Comparison of ENCODE assay signal across 8 cellular contexts in the genomic region with DNA sequence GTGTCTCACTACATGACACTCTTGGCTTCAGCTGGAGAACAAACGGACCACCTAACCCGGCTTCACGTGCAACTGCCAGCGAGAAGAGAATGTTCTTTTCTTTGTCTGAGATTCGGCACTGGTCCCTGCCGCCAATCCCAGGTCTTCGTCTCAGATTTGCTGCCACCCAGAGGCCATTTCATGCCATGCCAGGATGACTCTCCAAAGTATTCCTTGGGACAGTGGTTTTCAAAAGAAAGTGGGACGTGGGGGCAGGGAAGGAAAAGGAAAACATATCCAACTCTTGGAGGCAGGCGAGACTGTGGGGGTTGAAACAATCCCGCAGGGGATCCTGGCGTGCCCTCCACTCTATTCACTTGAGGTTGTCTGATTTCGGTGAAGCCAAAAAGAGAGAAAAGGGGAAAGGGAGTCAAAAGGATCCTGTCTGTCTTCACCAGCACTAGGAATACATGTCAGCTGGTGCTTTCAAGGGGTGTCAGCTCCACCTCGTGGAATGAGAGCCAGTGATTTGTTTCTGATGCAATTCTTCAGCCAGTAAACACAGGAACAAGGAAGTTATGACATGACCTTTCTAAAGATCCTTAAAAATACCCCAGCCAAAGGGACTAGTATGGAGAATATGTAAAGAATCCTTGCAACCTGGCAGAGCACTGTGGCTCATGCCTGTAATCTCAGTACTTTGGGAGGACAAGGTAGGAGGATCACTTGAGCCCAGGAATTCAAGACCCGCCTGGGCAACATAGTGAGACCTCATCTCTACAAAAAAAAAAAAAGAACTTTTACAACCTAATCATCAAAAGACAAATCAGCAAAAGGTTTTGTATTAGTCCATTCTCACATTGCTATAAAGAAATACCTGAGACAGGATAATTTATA. TPM values are rescaled to one million over a fixed set of nuclear protein-coding genes. Genes with fewer than 3 reads are reported as not detected.
DNase-seq lines count a peak whose midpoint lies in the region; ATAC-seq and TF ChIP-seq lines count a peak whose summit lies in the region.

No MANE protein-coding gene starts in this region.

- H3K79me2 ChIP-seq in Loucy (ENCODE audit: insufficient read depth, low read length), result no peaks in the 10 kb centered on the region

- DNase-seq in G401 (ENCODE audit: low spot score), result peak; percentile 56
- peak; percentile 73 to 89 for DNase-seq in SJCRH30
- DNase-seq in cardiac fibroblast (ENCODE audit: low read depth in 2 of 2), result peak; percentile 90 to 93
- DNase-seq in left colon, result peak; percentile 68 to 76
- peak; percentile 2 for DNase-seq in stimulated activated CD4-positive, alpha-beta T cell treated with anti-CD3 and anti-CD28 coated beads, Interleukin-2, amount 100 ng/mL, for 4 hours (ENCODE audit: low read depth)
- no peak for DNase-seq in GDM1 (lab: John Stamatoyannopoulos, UW)

- intact Hi-C loops in left colon (cut with DNase I, micrococcal nuclease), result no loop called here

- peak overlapping the region; percentile 31 for H3K4me2 ChIP-seq in Loucy (ENCODE audit: low read depth, low read length, poor library complexity, severe bottlenecking)

- no peaks in the 10 kb centered on the region for H4K20me1 ChIP-seq in Loucy (ENCODE audit: insufficient read depth, low read length, poor library complexity, severe bottlenecking)

- H3F3A ChIP-seq in Loucy (ENCODE audit: low read depth), result no peaks in the 10 kb centered on the region

- no peak overlapping the region for H3K4me3 ChIP-seq in Loucy (ENCODE audit: low read length, poor library complexity, severe bottlenecking)
- H3K4me3 ChIP-seq in SJCRH30, result peak overlapping the region; percentile 11
- H3K4me3 ChIP-seq in cardiac fibroblast (replicated peaks in 1 of 2; ENCODE audit: low read depth in 2 of 2, low read length in 2 of 2), result peak overlapping the region in 1 of 2 donors; percentile 24

- no peaks in the 10 kb centered on the region for H3K9me3 ChIP-seq in Loucy (ENCODE audit: insufficient read depth, low read depth, low read length)
- H3K9me3 ChIP-seq in SJCRH30 (replicated peaks), result peaks cover 5% of the 10 kb centered on the region; the same call in 1 of the 2 replicates

- H3K27ac ChIP-seq in SJCRH30, result no peak overlapping the region

- peak overlapping the region; percentile 83 for H2AFZ ChIP-seq in Loucy (ENCODE audit: low read length)

- H3K27me3 ChIP-seq in Loucy (ENCODE audit: insufficient read depth, low read length, poor library complexity, severe bottlenecking) (no peaks in the 10 kb centered on the region), SJCRH30 (no peaks in the 10 kb centered on the region)

- H3K4me1 ChIP-seq in Loucy (ENCODE audit: insufficient read depth, low read length, poor library complexity, severe bottlenecking) (peaks cover 8% of the 10 kb centered on the region), SJCRH30 (peaks cover 7% of the 10 kb centered on the region; the same call in 1 of the 2 replicates)

- TF ChIP-seq CTCF in Loucy (conservative IDR thresholded peaks at IDR 0.05; ENCODE audit: low read length) (peak; percentile 91), cardiac fibroblast (IDR thresholded peaks at IDR 0.05; ENCODE audit: low read depth, low read length) (peak; percentile 84)

- H3K36me3 ChIP-seq in Loucy (ENCODE audit: insufficient read depth, low read length) (no peaks in the 10 kb centered on the region), SJCRH30 (no peaks in the 10 kb centered on the region)

- in situ Hi-C loops in G401 (cut with HindIII; ENCODE audit: low sequenced_read_pairs), result no loop called here

- H3K9ac ChIP-seq in Loucy (ENCODE audit: low read depth, low read length, poor library complexity, severe bottlenecking), result no peak overlapping the region

- ATAC-seq in GM21737 (IDR thresholded peaks at IDR 0.05; ENCODE audit: unreplicated experiment) (peak; percentile 64), left colon (peak; percentile 81)

- H3K9me2 ChIP-seq in Loucy (replicated peaks; ENCODE audit: low read depth, low read length), result no peaks in the 10 kb centered on the region

RNA-seq across cellular contexts. Expression of gene APLNR, which starts 41.0 kb away (rescaled TPM):
- total RNA-seq in G401 (2014; rRNA removed; shearing (Covaris generic)), result not detected in 2 replicates
- total RNA-seq in SJCRH30 (2014; rRNA removed; shearing (Covaris generic)), result 0.08 and 0.13 TPM in 2 replicates
- 1 to 10 TPM; 3.5 to 3.6 TPM for total RNA-seq in left colon

RNA-seq across cellular contexts. Expression of gene TNKS1BP1, which starts 46.7 kb away (rescaled TPM):
- 36.0 and 46.3 TPM in 2 replicates for total RNA-seq in G401 (2014; rRNA removed; shearing (Covaris generic))
- 53.5 and 70.9 TPM in 2 replicates for total RNA-seq in SJCRH30 (2014; rRNA removed; shearing (Covaris generic))
- 100 to 1,000 TPM; 135 to 191 TPM for total RNA-seq in left colon

RNA-seq across cellular contexts. Expression of gene SSRP1, which starts 57.6 kb away (rescaled TPM):
- 194 and 208 TPM in 2 replicates for total RNA-seq in G401 (2014; rRNA removed; shearing (Covaris generic))
- total RNA-seq in SJCRH30 (2014; rRNA removed; shearing (Covaris generic)), result 248 and 249 TPM in 2 replicates
- 10 to 100 TPM; 56.5 to 67.8 TPM for total RNA-seq in left colon
